ENCODE assay signal across 8 cellular contexts in genomic region chr5:124906339-124907097, GRCh38.
DNase-seq lines count a peak whose midpoint lies in the region; ATAC-seq and TF ChIP-seq lines count a peak whose summit lies in the region.

No MANE protein-coding gene starts in this region.

- H3K4me3 Mint-ChIP-seq in CD8-positive, alpha-beta memory T cell: no peak overlapping the region

- no peaks in the 10 kb centered on the region for H3K36me3 ChIP-seq in uterus
- no peaks in the 10 kb centered on the region for H3K36me3 ChIP-seq in CD8-positive, alpha-beta memory T cell (ENCODE audit: insufficient read depth, low read length)

- no peak for ATAC-seq in HG02571 (IDR thresholded peaks at IDR 0.05; ENCODE audit: unreplicated experiment)

- peaks cover 0 to 3% (median 0%) of the 10 kb centered on the region in 5 donors for H3K9me3 Mint-ChIP-seq in CD8-positive, alpha-beta memory T cell

- H3K9me3 ChIP-seq in uterus: no peaks in the 10 kb centered on the region
- H3K9me3 ChIP-seq in CD8-positive, alpha-beta memory T cell (ENCODE audit: low read length): no peaks in the 10 kb centered on the region

- in situ Hi-C loops in G401 (cut with HindIII; ENCODE audit: low sequenced_read_pairs): no loop called here

- H3K27me3 Mint-ChIP-seq in CD8-positive, alpha-beta memory T cell: peaks cover 0 to 2% of the 10 kb centered on the region in 2 donors

- peak overlapping the region; percentile 73 to 81 for H3K27ac ChIP-seq in uterus
- no peak overlapping the region for H3K27ac ChIP-seq in CD8-positive, alpha-beta memory T cell (ENCODE audit: low read depth, low read length)

- CTCF ChIA-PET in CD8-positive, alpha-beta memory T cell (lab: Charles Lee): no interaction called here

- no peaks in the 10 kb centered on the region for H3K36me3 Mint-ChIP-seq in CD8-positive, alpha-beta memory T cell

- H3K4me3 ChIP-seq in uterus: no peak overlapping the region
- H3K4me3 ChIP-seq in CD8-positive, alpha-beta memory T cell (ENCODE audit: low read length): no peak overlapping the region

- no peak for TF ChIP-seq POLR2A in uterus (IDR thresholded peaks at IDR 0.05)

- TF ChIP-seq CTCF in uterus (IDR thresholded peaks at IDR 0.05): peak in 2 of 4 experiments; percentile 25 to 32

- H3K27ac Mint-ChIP-seq in CD8-positive, alpha-beta memory T cell: no peak overlapping the region

- H3K4me1 ChIP-seq in uterus: peaks cover 13 to 14% of the 10 kb centered on the region in 2 donors
- no peaks in the 10 kb centered on the region for H3K4me1 ChIP-seq in CD8-positive, alpha-beta memory T cell (ENCODE audit: insufficient read depth, low read length)

- intact Hi-C loops in uterus (cut with DNase I; ENCODE audit: low total_unique reads): no loop called here

- DNase-seq in G401 (ENCODE audit: low spot score): peak; percentile 95
- peak; percentile 98 for DNase-seq in NCI-H69 (lab: John Stamatoyannopoulos, UW)
- DNase-seq in dermis blood vessel endothelial cell: peak; percentile 82
- DNase-seq in medulla oblongata (ENCODE audit: extremely low spot score): peak; percentile 93
- peak; percentile 80 to 85 for DNase-seq in uterus
- no peak for DNase-seq in CD8-positive, alpha-beta memory T cell
- DNase-seq in amniotic stem cell (lab: John Stamatoyannopoulos, UW): no peak

- POLR2A ChIA-PET in CD8-positive, alpha-beta memory T cell (lab: Charles Lee): no interaction called here

- no peaks in the 10 kb centered on the region for H3K27me3 ChIP-seq in uterus
- no peaks in the 10 kb centered on the region for H3K27me3 ChIP-seq in CD8-positive, alpha-beta memory T cell (ENCODE audit: insufficient read depth, low read length, poor library complexity, severe bottlenecking)

- H3K4me1 Mint-ChIP-seq in CD8-positive, alpha-beta memory T cell: peaks cover 0 to 6% (median 4%) of the 10 kb centered on the region in 3 donors

Comparison
In these comparisons a context has a peak if more than half of its experiments do, and no peak if none do; other contexts are left out.
1. DNase-seq: peak in G401 (single experiment), NCI-H69 (single experiment), dermis blood vessel endothelial cell (single experiment), medulla oblongata (single experiment) and uterus (2 of 2); none in CD8-positive, alpha-beta memory T cell (0 of 5) and amniotic stem cell (single experiment).